ENCODE assay signal across 16 cellular contexts in the genomic region with DNA sequence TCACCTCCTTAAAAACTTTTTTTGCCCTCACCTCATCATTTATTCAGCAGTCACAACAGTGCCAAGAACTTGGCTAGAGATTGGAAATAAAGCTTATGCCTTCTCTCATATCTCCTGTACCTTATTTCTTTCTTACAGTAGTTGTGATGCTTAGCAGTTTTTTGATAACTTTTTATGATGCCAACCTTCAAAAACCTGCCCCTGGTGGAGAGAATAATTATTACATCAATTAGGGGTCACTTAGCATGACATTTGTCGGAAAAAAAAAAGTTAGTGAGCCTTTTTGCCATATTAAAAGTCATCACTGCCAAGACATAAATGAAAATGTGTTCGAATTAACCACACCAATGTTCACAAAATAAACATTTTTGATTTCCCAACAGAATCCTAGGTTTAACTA.
A peak's percentile ranks its signal among the peaks of the same experiment; 100 is the strongest.
DNase-seq lines count a peak whose midpoint lies in the region; ATAC-seq, FAIRE-seq and TF ChIP-seq lines count a peak whose summit lies in the region.
"Had no signal": no experiment of that assay in that cellular context is flagged by ENCODE, and none has a peak within 500 bp of the region (broad histone marks: within the 10 kb centered on the region; RNA-seq: fewer than 3 reads in every experiment).

No MANE protein-coding gene starts in this region.

- H3K27me3 ChIP-seq in PC-9 (ENCODE audit: insufficient read depth, low read depth) = no peaks in the 10 kb centered on the region
- H3K27me3 ChIP-seq in ovary = no peaks in the 10 kb centered on the region

- no TSS peak for BruUV-seq in PC-9 (replicated peaks; lab: Mats Ljungman, UMichigan)

- POLR2A ChIA-PET in A549 (lab: Yijun Ruan, JAX) (no interaction called here), PC-9 (lab: Charles Lee; ENCODE audit: unreplicated experiment) (no interaction called here)

- DNase-seq in A549 (ENCODE audit: low read depth in 1 of 2, low spot score in 1 of 2) = peak; percentile 5 to 13
- DNase-seq in PC-9 = no peak
- DNase-seq in fibroblast of villous mesenchyme (ENCODE audit: low read depth) = no peak
- DNase-seq in ovary = no peak
- DNase-seq in hepatic stellate cell (ENCODE audit: low spot score) = no peak
- DNase-seq in caudate nucleus (lab: John Stamatoyannopoulos, UW) = no peak
- DNase-seq in activated CD4-positive, alpha-beta T cell treated with anti-CD3 and anti-CD28 coated beads, Interleukin-2, amount 50 U/mL, for 48 hours = no peak
- DNase-seq: CD4-positive, alpha-beta memory T cell; left cardiac atrium; NCI-H1048; NCI-H774; occipital lobe; stimulated activated CD4-positive, alpha-beta T cell treated with anti-CD3 and anti-CD28 coated beads, Interleukin-2, amount 100 ng/mL, for 48 hours; stimulated activated naive CD8-positive, alpha-beta T cell treated with anti-CD3 and anti-CD28 coated beads, Interleukin-15, Interleukin-2, amounts not matched to agents 100 U/mL and 50 U/mL, for 24 hours had no signal

- no peaks in the 10 kb centered on the region for H3F3A ChIP-seq in PC-9 (ENCODE audit: insufficient read depth, low read depth)

- TF ChIP-seq POLR2A in A549 (IDR thresholded peaks at IDR 0.05; ENCODE audit: low read length) (no peak), ovary (IDR thresholded peaks at IDR 0.05) (no peak)

- WGBS in A549 (ENCODE audit: missing lambda C conversion rate) = 32% methylated on average over 2 of the region's 2 CpGs
- WGBS in ovary, 3 donors = 86 to 91% (median 91%) methylated on average over 2 of the region's 2 CpGs

- no peak overlapping the region for H3K4me3 ChIP-seq in A549
- no peak overlapping the region for H3K4me3 ChIP-seq in PC-9
- H3K4me3 ChIP-seq in fibroblast of villous mesenchyme (ENCODE audit: low read depth, low read length) = no peak overlapping the region
- no peak overlapping the region for H3K4me3 ChIP-seq in ovary

- TF ChIP-seq CTCF in A549 (IDR thresholded peaks at IDR 0.05) = no peak
- TF ChIP-seq CTCF in PC-9 (conservative IDR thresholded peaks at IDR 0.05) = peak; percentile 70
- peak; percentile 25 for TF ChIP-seq CTCF in fibroblast of villous mesenchyme (IDR thresholded peaks at IDR 0.05; ENCODE audit: insufficient read depth, low read depth, low read length)
- no peak for TF ChIP-seq CTCF in ovary (IDR thresholded peaks at IDR 0.05)

- no peak overlapping the region for H2AFZ ChIP-seq in PC-9

- CTCF ChIA-PET in A549 (lab: Yijun Ruan, JAX) (interaction anchor here (0.6 to 1.1 kb wide), 2 partner anchors 8 to 55 kb away, joined by 3 read pairs; no protein-coding TSS in a partner anchor), PC-9 (lab: Charles Lee) (no interaction called here)

- ATAC-seq in A549 = no peak
- ATAC-seq: activated naive CD4-positive, alpha-beta T cell treated with anti-CD3 and anti-CD28 coated beads, Interleukin-2, amount 50 U/mL, for 72 hours; left cardiac atrium; stimulated activated naive CD8-positive, alpha-beta T cell treated with anti-CD3 and anti-CD28 coated beads, Interleukin-15, Interleukin-2, amounts not matched to agents 100 U/mL and 50 U/mL, for 24 hours had no signal

- 0 out of 2 replicates have a peak, but pooled peaks cover 4% of the 10 kb centered on the region for H3K9me2 ChIP-seq in PC-9 (ENCODE audit: insufficient read depth)

- no peaks in the 10 kb centered on the region for H3K79me2 ChIP-seq in PC-9 (ENCODE audit: low read depth)

- peaks cover 7% of the 10 kb centered on the region; the same call in 2 of the 3 replicates for H3K9me3 ChIP-seq in A549
- H3K9me3 ChIP-seq in PC-9 (ENCODE audit: insufficient read depth, low read depth) = no peaks in the 10 kb centered on the region
- H3K9me3 ChIP-seq in ovary = no peaks in the 10 kb centered on the region

- no peak overlapping the region for H3K4me2 ChIP-seq in A549
- no peak overlapping the region for H3K4me2 ChIP-seq in PC-9

- H4K20me1 ChIP-seq in PC-9 (ENCODE audit: insufficient read depth) = 0 out of 2 replicates have a peak, but pooled peaks cover 2% of the 10 kb centered on the region

- intact Hi-C loops in PC-9 (cut with micrococcal nuclease; ENCODE audit: unreplicated experiment) = no loop called here
- intact Hi-C loops in ovary (cut with DNase I) = no loop called here

- no peak for FAIRE-seq in A549 (lab: Jason Lieb, UNC)
- peak; percentile 54 for FAIRE-seq in G401.6 (lab: Jason Lieb, UNC)

- TF ChIP-seq RAD21 in A549 (conservative IDR thresholded peaks at IDR 0.05 in 1 of 2, IDR thresholded peaks at IDR 0.05 in 1 of 2) = no peak

- H3K27ac ChIP-seq in A549 = no peak overlapping the region
- H3K27ac ChIP-seq in PC-9 = no peak overlapping the region
- H3K27ac ChIP-seq in ovary = no peak overlapping the region
- no peak overlapping the region for H3K27ac ChIP-seq in caudate nucleus (ENCODE audit: low read depth, low read length)

- H3K36me3 ChIP-seq in PC-9 (ENCODE audit: low read depth) (no peaks in the 10 kb centered on the region), ovary (no peaks in the 10 kb centered on the region)

- H3K4me1 ChIP-seq in A549 = no peaks in the 10 kb centered on the region
- H3K4me1 ChIP-seq in PC-9 (replicated peaks; ENCODE audit: insufficient read depth) = no peaks in the 10 kb centered on the region
- peaks cover 2% of the 10 kb centered on the region for H3K4me1 ChIP-seq in ovary (ENCODE audit: insufficient read depth)

- TF ChIP-seq EP300 in A549 (IDR thresholded peaks at IDR 0.05) (no peak), ovary (IDR thresholded peaks at IDR 0.05) (no peak)

TF ChIP-seq in A549, 52 proteins besides CTCF, POLR2A, EP300 and RAD21:
- TF ChIP-seq ZNF302 (CRISPR knock-in tag; IDR thresholded peaks at IDR 0.05) (no peak), FOXS1 (CRISPR knock-in tag; IDR thresholded peaks at IDR 0.05) (no peak), CBX8 (IDR thresholded peaks at IDR 0.05) (no peak), CHD4 (IDR thresholded peaks at IDR 0.05; ENCODE audit: borderline replicate concordance) (no peak), NPAS2 (CRISPR knock-in tag; IDR thresholded peaks at IDR 0.05; ENCODE audit: borderline replicate concordance) (no peak)
TF ChIP-seq in A549: peak in this region for 0.

Comparison
In these comparisons a context has a peak if more than half of its experiments do, and no peak if none do; other contexts are left out.
1. DNase-seq: peak in A549 (2 of 2); none in PC-9 (0 of 2), fibroblast of villous mesenchyme (single experiment), ovary (0 of 5), hepatic stellate cell (single experiment), caudate nucleus (0 of 61) and activated CD4-positive, alpha-beta T cell treated with anti-CD3 and anti-CD28 coated beads, Interleukin-2, amount 50 U/mL, for 48 hours (0 of 2).
2. CTCF ChIP-seq: peak in PC-9 (single experiment) and fibroblast of villous mesenchyme (single experiment); none in A549 (single experiment) and ovary (0 of 3).